Comparison of ENCODE assay signal across 11 cellular contexts in genomic region chr12:109459247-109459646, GRCh38. TPM values are rescaled to one million over a fixed set of nuclear protein-coding genes. Genes with fewer than 3 reads are reported as not detected.
DNase-seq lines count a peak whose midpoint lies in the region; ATAC-seq and TF ChIP-seq lines count a peak whose summit lies in the region.
"Had no signal": no experiment of that assay in that cellular context is flagged by ENCODE, and none has a peak within 500 bp of the region (broad histone marks: within the 10 kb centered on the region; RNA-seq: fewer than 3 reads in every experiment).

No MANE protein-coding gene starts in this region.

- DNase-seq in T-helper 1 cell = no peak
- DNase-seq in chondrocyte (ENCODE audit: low spot score) = no peak
- DNase-seq in left kidney (ENCODE audit: low read depth, low spot score) = peak; percentile 46
- DNase-seq in foreskin melanocyte = no peak
- DNase-seq: activated CD4-positive, CD25-positive, alpha-beta regulatory T cell treated with anti-CD3 and anti-CD28 coated beads, Interleukin-2, amount 50 U/mL, for 72 hours had no signal

- no peaks in the 10 kb centered on the region for H3K27me3 Mint-ChIP-seq in T-helper 1 cell treated with Interleukin-12 subunit alpha and Interleukin-12 subunit beta and Interleukin-4 antibody, amounts not matched to agents 30 μg/mL and 1 μg/mL, for 36 hours (ENCODE audit: low read depth)
- no peaks in the 10 kb centered on the region for H3K27me3 Mint-ChIP-seq in chondrocyte (ENCODE audit: low read depth)

- no peak overlapping the region for H3K9ac ChIP-seq in subcutaneous abdominal adipose tissue (ENCODE audit: low read length in 5 of 5)

- peak overlapping the region; percentile 76 for H3K27ac Mint-ChIP-seq in T-helper 1 cell treated with Interleukin-12 subunit alpha and Interleukin-12 subunit beta and Interleukin-4 antibody, amounts not matched to agents 30 μg/mL and 1 μg/mL, for 36 hours
- peak overlapping the region; percentile 98 for H3K27ac Mint-ChIP-seq in chondrocyte (ENCODE audit: unreplicated experiment)

- TF ChIP-seq CTCF in chondrocyte (IDR thresholded peaks at IDR 0.05) = no peak

- H3K9me3 Mint-ChIP-seq in T-helper 1 cell treated with Interleukin-12 subunit alpha and Interleukin-12 subunit beta and Interleukin-4 antibody, amounts not matched to agents 30 μg/mL and 1 μg/mL, for 36 hours = no peaks in the 10 kb centered on the region
- no peaks in the 10 kb centered on the region for H3K9me3 Mint-ChIP-seq in chondrocyte (ENCODE audit: low read depth)
- H3K9me3 Mint-ChIP-seq: activated naive CD4-positive, alpha-beta T cell treated with anti-CD3 and anti-CD28 coated beads, Interleukin-2, amount 50 U/mL, for 72 hours had no signal

- H3K36me3 ChIP-seq in subcutaneous abdominal adipose tissue (ENCODE audit: control insufficient read depth in 5 of 5, insufficient read depth in 5 of 5, low read length in 5 of 5) = peaks cover 19 to 57% (median 46%) of the 10 kb centered on the region in 5 donors

- H3K4me3 Mint-ChIP-seq in T-helper 1 cell treated with Interleukin-12 subunit alpha and Interleukin-12 subunit beta and Interleukin-4 antibody, amounts not matched to agents 30 μg/mL and 1 μg/mL, for 36 hours = no peak overlapping the region
- H3K4me3 Mint-ChIP-seq in chondrocyte (ENCODE audit: unreplicated experiment) = peak overlapping the region; percentile 36

- H3K9me3 ChIP-seq in subcutaneous abdominal adipose tissue (ENCODE audit: control insufficient read depth in 5 of 5, low read length in 5 of 5) = no peaks in the 10 kb centered on the region

- no peaks in the 10 kb centered on the region for H3K27me3 ChIP-seq in subcutaneous abdominal adipose tissue (ENCODE audit: control insufficient read depth in 5 of 5, insufficient read depth in 4 of 5, low read length in 5 of 5)

- peaks cover 41% of the 10 kb centered on the region for H3K4me1 Mint-ChIP-seq in T-helper 1 cell treated with Interleukin-12 subunit alpha and Interleukin-12 subunit beta and Interleukin-4 antibody, amounts not matched to agents 30 μg/mL and 1 μg/mL, for 36 hours (ENCODE audit: low read depth)
- H3K4me1 Mint-ChIP-seq in chondrocyte (ENCODE audit: low read depth) = peaks cover 75% of the 10 kb centered on the region

- no peak for ATAC-seq in HG02763 (IDR thresholded peaks at IDR 0.05; ENCODE audit: unreplicated experiment)
- no peak for ATAC-seq in GM21526 (IDR thresholded peaks at IDR 0.05; ENCODE audit: low FRiP score, unreplicated experiment)
- ATAC-seq: activated naive CD4-positive, alpha-beta T cell treated with anti-CD3 and anti-CD28 coated beads, Interleukin-2, amount 50 U/mL, for 72 hours; K562 had no signal

- H3K4me1 ChIP-seq in subcutaneous abdominal adipose tissue (ENCODE audit: control insufficient read depth in 5 of 5, insufficient read depth in 5 of 5, low read length in 5 of 5) = peaks cover 33 to 68% (median 53%) of the 10 kb centered on the region in 5 donors

- peaks cover 25% of the 10 kb centered on the region for H3K36me3 Mint-ChIP-seq in T-helper 1 cell treated with Interleukin-12 subunit alpha and Interleukin-12 subunit beta and Interleukin-4 antibody, amounts not matched to agents 30 μg/mL and 1 μg/mL, for 36 hours (ENCODE audit: low read depth)
- H3K36me3 Mint-ChIP-seq in chondrocyte (ENCODE audit: low read depth) = peaks cover 32% of the 10 kb centered on the region

- H3K27ac ChIP-seq in subcutaneous abdominal adipose tissue (ENCODE audit: low read depth, low read length) = peak overlapping the region; percentile 97

- no peak overlapping the region for H3K4me3 ChIP-seq in subcutaneous abdominal adipose tissue (ENCODE audit: low read depth in 1 of 5, low read length in 5 of 5)
- H3K4me3 ChIP-seq: K562 had no signal

RNA-seq across cellular contexts. Expression of gene KCTD10, which starts 17.9 kb away (rescaled TPM):
- total RNA-seq in chondrocyte = 57.2 to 80.4 TPM (median 73.4 TPM) in 3 replicates

RNA-seq across cellular contexts. Expression of gene UBE3B, which starts 18.2 kb away (rescaled TPM):
- total RNA-seq in chondrocyte = 32.9 to 39.5 TPM (median 33.8 TPM) in 3 replicates
